Comparison of ENCODE assay signal across 24 cellular contexts in the genomic region with DNA sequence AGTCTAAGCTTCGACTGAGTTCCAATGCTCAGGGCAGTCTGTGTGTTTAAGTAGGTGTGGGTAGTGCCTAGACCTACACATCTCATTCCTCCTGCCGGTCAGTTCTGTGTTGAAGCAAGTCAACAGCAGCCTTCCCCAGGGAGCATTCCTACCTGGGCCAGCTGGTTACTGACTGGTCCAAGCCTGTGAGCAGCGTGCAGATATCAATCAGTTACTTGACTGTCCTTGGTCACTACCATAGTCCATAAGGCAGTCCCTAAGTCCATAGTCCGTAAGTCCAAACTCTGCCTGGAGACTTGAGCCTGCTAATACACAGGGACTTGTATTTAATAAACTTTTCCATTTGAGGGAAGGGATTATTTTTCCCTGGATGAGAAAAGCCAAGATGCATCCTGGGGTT.
"Had no signal": no experiment of that assay in that cellular context is flagged by ENCODE, and none has a peak within 500 bp of the region (broad histone marks: within the 10 kb centered on the region; RNA-seq: fewer than 3 reads in every experiment).

No MANE protein-coding gene starts in this region.

- H3K9me3 ChIP-seq: colonic mucosa, right atrium auricular region, spleen, suprapubic skin, tibial artery had no signal

- DNase-seq: activated CD4-positive, alpha-beta T cell treated with anti-CD3 and anti-CD28 coated beads for 36 hours; activated CD4-positive, CD25-positive, alpha-beta regulatory T cell; activated CD8-positive, alpha-beta memory T cell treated with anti-CD3 and anti-CD28 coated beads, Interleukin-2, amount 10 ng/mL, durations not matched to agents 7 days and 5 days; activated CD8-positive, alpha-beta T cell treated with anti-CD3 and anti-CD28 coated beads, Interleukin-2, amount 10 ng/mL, durations not matched to agents 7 days and 5 days; activated effector memory CD4-positive, alpha-beta T cell treated with anti-CD3 and anti-CD28 coated beads, Interleukin-2, amount 50 U/mL, for 16 hours; activated naive CD4-positive, alpha-beta T cell treated with anti-CD3 and anti-CD28 coated beads, Interleukin-2, amount 10 ng/mL, durations not matched to agents 7 days and 5 days; amniotic stem cell; cerebellar nuclear complex; colonic mucosa; effector CD8-positive, alpha-beta T cell; left ventricle myocardium superior; mammary epithelial cell; nucleus accumbens; spleen; stimulated activated naive CD4-positive, alpha-beta T cell; T-helper 1 cell; tibial artery had no signal

- H2AFZ ChIP-seq: parathyroid adenoma had no signal

- H3K27me3 ChIP-seq: cardiac muscle cell, colonic mucosa, right atrium auricular region, spleen, suprapubic skin, tibial artery had no signal

- H3K79me2 ChIP-seq: parathyroid adenoma had no signal

- H3K9ac ChIP-seq: parathyroid adenoma had no signal

- H3K27ac ChIP-seq: cardiac muscle cell, colonic mucosa, parathyroid adenoma, right atrium auricular region, spleen, suprapubic skin, tibial artery had no signal

- H3K4me1 ChIP-seq: colonic mucosa, parathyroid adenoma, right atrium auricular region, spleen, suprapubic skin had no signal

- FAIRE-seq: frontal cortex, islet of Langerhans had no signal

- ATAC-seq: activated CD4-positive, alpha-beta T cell treated with anti-CD3 and anti-CD28 coated beads for 36 hours; activated CD8-positive, alpha-beta memory T cell treated with anti-CD3 and anti-CD28 coated beads, Interleukin-2, amount 10 ng/mL, durations not matched to agents 7 days and 5 days; activated CD8-positive, alpha-beta T cell treated with anti-CD3 and anti-CD28 coated beads, Interleukin-2, amount 10 ng/mL, durations not matched to agents 7 days and 5 days; left ventricle myocardium superior; naive thymus-derived CD8-positive, alpha-beta T cell had no signal

- H3K4me3 ChIP-seq: cardiac muscle cell, colonic mucosa, right atrium auricular region, spleen, suprapubic skin, tibial artery had no signal
